11 cellular contexts compared by ENCODE assay signal in genomic region chr4:76546282-76547166, GRCh38.
DNase-seq lines count a peak whose midpoint lies in the region; ATAC-seq and TF ChIP-seq lines count a peak whose summit lies in the region.
"Had no signal": no experiment of that assay in that cellular context is flagged by ENCODE, and none has a peak within 500 bp of the region (broad histone marks: within the 10 kb centered on the region; RNA-seq: fewer than 3 reads in every experiment).

No MANE protein-coding gene starts in this region.

- H3F3A ChIP-seq in neural progenitor cell (ENCODE audit: low read depth), result peaks cover 30% of the 10 kb centered on the region

- peaks cover 58% of the 10 kb centered on the region for H3K4me1 Mint-ChIP-seq in neural progenitor cell

- in situ Hi-C loops in gastrocnemius medialis (cut with MboI; ENCODE audit: low sequenced_read_pairs in 4 of 4), result no loop called here

- intact Hi-C loops in gastrocnemius medialis (cut with DNase I; ENCODE audit: low total_unique reads), result no loop called here

- no peak for TF ChIP-seq POLR2A in gastrocnemius medialis (IDR thresholded peaks at IDR 0.05)

- H3K9me3 Mint-ChIP-seq in neural progenitor cell, result peaks cover 12% of the 10 kb centered on the region

- peak overlapping the region; percentile 40 for H3K4me2 ChIP-seq in neural progenitor cell

- peaks cover 22% of the 10 kb centered on the region for H3K36me3 Mint-ChIP-seq in neural progenitor cell

- H3K27me3 ChIP-seq in neural progenitor cell, result no peaks in the 10 kb centered on the region
- H3K27me3 ChIP-seq in gastrocnemius medialis, result no peaks in the 10 kb centered on the region

- H3K9ac ChIP-seq in neural progenitor cell, result no peak overlapping the region

- H3K9me3 ChIP-seq in neural progenitor cell (ENCODE audit: low read depth), result no peaks in the 10 kb centered on the region
- H3K9me3 ChIP-seq in gastrocnemius medialis, result no peaks in the 10 kb centered on the region

- H3K4me3 ChIP-seq in neural progenitor cell (peak overlapping the region; percentile 6), gastrocnemius medialis (no peak overlapping the region)
- H3K4me3 ChIP-seq: K562 had no signal

- H3K79me2 ChIP-seq in neural progenitor cell (ENCODE audit: low read depth), result peaks cover 65% of the 10 kb centered on the region

- H3K27ac ChIP-seq in epithelial cell of prostate, result peak overlapping the region; percentile 53
- peak overlapping the region; percentile 49 for H3K27ac ChIP-seq in neural progenitor cell
- H3K27ac ChIP-seq in gastrocnemius medialis, result no peak overlapping the region

- peaks cover 2% of the 10 kb centered on the region for H3K27me3 Mint-ChIP-seq in neural progenitor cell (ENCODE audit: insufficient read depth, low read depth)

- peaks cover 44% of the 10 kb centered on the region for H3K4me1 ChIP-seq in neural progenitor cell
- no peaks in the 10 kb centered on the region for H3K4me1 ChIP-seq in gastrocnemius medialis

- H4K20me1 ChIP-seq in neural progenitor cell (ENCODE audit: low read depth), result peaks cover 70% of the 10 kb centered on the region

- no peak overlapping the region for H2AFZ ChIP-seq in neural progenitor cell (replicated peaks)

- H3K27ac Mint-ChIP-seq in neural progenitor cell, result peak overlapping the region; percentile 76

- DNase-seq in EL (peak; percentile 85), NCI-H2227 treated with DMSO at 0.1 percent for 48 hours (lab: John Stamatoyannopoulos, UW) (peak; percentile 59), epithelial cell of prostate (ENCODE audit: low read depth, low spot score) (peak; percentile 55), neural progenitor cell (ENCODE audit: low spot score) (no peak), AML-193 (lab: John Stamatoyannopoulos, UW) (no peak), gastrocnemius medialis (no peak)
- no peak for DNase-seq in activated CD4-positive, CD25-positive, alpha-beta regulatory T cell (lab: John Stamatoyannopoulos, UW)
- DNase-seq: glutamatergic neuron; stimulated activated CD4-positive, alpha-beta T cell treated with anti-CD3 and anti-CD28 coated beads, Interleukin-4, amount 100 ng/mL, for 4 hours had no signal

- H3K4me3 Mint-ChIP-seq in neural progenitor cell, result peak overlapping the region; percentile 67

- no peak for TF ChIP-seq CTCF in neural progenitor cell (IDR thresholded peaks at IDR 0.05)
- no peak for TF ChIP-seq CTCF in gastrocnemius medialis (IDR thresholded peaks at IDR 0.05 in 4 of 5, conservative IDR thresholded peaks at IDR 0.05 in 1 of 5)

- no peaks in the 10 kb centered on the region for H3K36me3 ChIP-seq in neural progenitor cell
- no peaks in the 10 kb centered on the region for H3K36me3 ChIP-seq in gastrocnemius medialis

- ATAC-seq in gastrocnemius medialis (no peak), GM21619 (IDR thresholded peaks at IDR 0.05; ENCODE audit: unreplicated experiment) (no peak)
- ATAC-seq: K562 had no signal

Comparison
In these comparisons a context has a peak if more than half of its experiments do, and no peak if none do; other contexts are left out.
1. DNase-seq: peak in EL (single experiment), NCI-H2227 treated with DMSO at 0.1 percent for 48 hours (single experiment) and epithelial cell of prostate (single experiment); none in neural progenitor cell (single experiment), activated CD4-positive, CD25-positive, alpha-beta regulatory T cell (0 of 4), AML-193 (0 of 2) and gastrocnemius medialis (0 of 2).
2. H3K27ac ChIP-seq: peak in epithelial cell of prostate (single experiment) and neural progenitor cell (single experiment); none in gastrocnemius medialis (0 of 4).